In genomic region chr15:81323944-81324881, GRCh38 we compare ENCODE assay signal across 8 cellular contexts. TPM values are rescaled to one million over a fixed set of nuclear protein-coding genes. Genes with fewer than 3 reads are reported as not detected.
DNase-seq lines count a peak whose midpoint lies in the region; ATAC-seq and TF ChIP-seq lines count a peak whose summit lies in the region.

STARD5 (minus strand) TSS chr15:81324141; CDS start chr15:81324099, 42 bp downstream.

- H3K4me3 ChIP-seq in fibroblast of pulmonary artery (replicated peaks; ENCODE audit: low read depth, low read length): peak within 1 kb of the TSS; percentile 82

- TF ChIP-seq CTCF in fibroblast of pulmonary artery (IDR thresholded peaks at IDR 0.05; ENCODE audit: low read length, missing control alignments): no peak

- H3K4me1 Mint-ChIP-seq in activated T-helper 2 cell treated with anti-CD3 and anti-CD28 coated beads, Interferon-gamma antibody, Interleukin-2, Interleukin-4, amounts not matched to agents 10 μg/mL and 5 μg/mL and 100 μg/mL, durations not matched to agents 14 hours and 24 hours and 36 hours (ENCODE audit: low read depth): peaks cover 20% of the 10 kb centered on the region
- peaks cover 26% of the 10 kb centered on the region in 2 donors for H3K4me1 Mint-ChIP-seq in natural killer cell treated with Interleukin-12 subunit alpha and Interleukin-12 subunit beta and Interleukin-15 and Interleukin-18, amount 100 ng/mL, for 72 hours (ENCODE audit: low read depth in 2 of 2)

- H3K27ac Mint-ChIP-seq in activated T-helper 2 cell treated with anti-CD3 and anti-CD28 coated beads, Interferon-gamma antibody, Interleukin-2, Interleukin-4, amounts not matched to agents 10 μg/mL and 5 μg/mL and 100 μg/mL, durations not matched to agents 14 hours and 24 hours and 36 hours: peak within 1 kb of the TSS; percentile 75
- peak within 1 kb of the TSS; percentile 87 to 89 for H3K27ac Mint-ChIP-seq in natural killer cell treated with Interleukin-12 subunit alpha and Interleukin-12 subunit beta and Interleukin-15 and Interleukin-18, amount 100 ng/mL, for 72 hours

- DNase-seq in Daoy (ENCODE audit: low read depth): peak; percentile 98
- DNase-seq in GOT3 (lab: John Stamatoyannopoulos, UW): peak; percentile 91
- DNase-seq in LHCN-M2 (ENCODE audit: low read depth): peak; percentile 96
- DNase-seq in RPMI8226: peak; percentile 99
- DNase-seq in activated T-helper 2 cell treated with anti-CD3 and anti-CD28 coated beads, Interferon-gamma antibody, Interleukin-2, Interleukin-4, amounts not matched to agents 10 μg/mL and 5 μg/mL and 100 μg/mL, durations not matched to agents 14 hours and 24 hours and 36 hours (ENCODE audit: low spot score): peak; percentile 95
- peak; percentile 97 for DNase-seq in fibroblast of pulmonary artery (ENCODE audit: low read depth)
- DNase-seq in natural killer cell treated with Interleukin-12 subunit alpha and Interleukin-12 subunit beta and Interleukin-15 and Interleukin-18, amount 100 ng/mL, for 72 hours (ENCODE audit: low spot score): peak; percentile 99
- peak; percentile 97 for DNase-seq in stimulated activated naive CD4-positive, alpha-beta T cell treated with Interleukin-2 at 50 U/mL for 16 hours (lab: John Stamatoyannopoulos, UW)

- H3K27me3 Mint-ChIP-seq in activated T-helper 2 cell treated with anti-CD3 and anti-CD28 coated beads, Interferon-gamma antibody, Interleukin-2, Interleukin-4, amounts not matched to agents 10 μg/mL and 5 μg/mL and 100 μg/mL, durations not matched to agents 14 hours and 24 hours and 36 hours (ENCODE audit: low read depth): no peaks in the 10 kb centered on the region
- H3K27me3 Mint-ChIP-seq in natural killer cell treated with Interleukin-12 subunit alpha and Interleukin-12 subunit beta and Interleukin-15 and Interleukin-18, amount 100 ng/mL, for 72 hours: no peaks in the 10 kb centered on the region

- ATAC-seq in natural killer cell treated with Interleukin-12 subunit alpha and Interleukin-12 subunit beta and Interleukin-15 and Interleukin-18, amount 100 ng/mL, for 72 hours: peak; percentile 100

- intact Hi-C loops in activated T-helper 2 cell treated with anti-CD3 and anti-CD28 coated beads, Interferon-gamma antibody, Interleukin-2, Interleukin-4, amounts not matched to agents 10 μg/mL and 5 μg/mL and 100 μg/mL, durations not matched to agents 14 hours and 24 hours and 36 hours (cut with micrococcal nuclease): loop anchor here (1.0 to 5.0 kb wide), 3 partner anchors 20 to 47 kb away; no protein-coding TSS in a partner anchor

- H3K36me3 Mint-ChIP-seq in activated T-helper 2 cell treated with anti-CD3 and anti-CD28 coated beads, Interferon-gamma antibody, Interleukin-2, Interleukin-4, amounts not matched to agents 10 μg/mL and 5 μg/mL and 100 μg/mL, durations not matched to agents 14 hours and 24 hours and 36 hours (ENCODE audit: low read depth): peaks cover 9% of the 10 kb centered on the region
- no peaks in the 10 kb centered on the region for H3K36me3 Mint-ChIP-seq in natural killer cell treated with Interleukin-12 subunit alpha and Interleukin-12 subunit beta and Interleukin-15 and Interleukin-18, amount 100 ng/mL, for 72 hours

- no peaks in the 10 kb centered on the region for H3K9me3 Mint-ChIP-seq in activated T-helper 2 cell treated with anti-CD3 and anti-CD28 coated beads, Interferon-gamma antibody, Interleukin-2, Interleukin-4, amounts not matched to agents 10 μg/mL and 5 μg/mL and 100 μg/mL, durations not matched to agents 14 hours and 24 hours and 36 hours
- no peaks in the 10 kb centered on the region for H3K9me3 Mint-ChIP-seq in natural killer cell treated with Interleukin-12 subunit alpha and Interleukin-12 subunit beta and Interleukin-15 and Interleukin-18, amount 100 ng/mL, for 72 hours

- peak within 1 kb of the TSS; percentile 95 for H3K4me3 Mint-ChIP-seq in activated T-helper 2 cell treated with anti-CD3 and anti-CD28 coated beads, Interferon-gamma antibody, Interleukin-2, Interleukin-4, amounts not matched to agents 10 μg/mL and 5 μg/mL and 100 μg/mL, durations not matched to agents 14 hours and 24 hours and 36 hours (ENCODE audit: low read depth)
- peak within 1 kb of the TSS; percentile 100 for H3K4me3 Mint-ChIP-seq in natural killer cell treated with Interleukin-12 subunit alpha and Interleukin-12 subunit beta and Interleukin-15 and Interleukin-18, amount 100 ng/mL, for 72 hours

RNA-seq across cellular contexts. Expression of gene STARD5, which starts in this region (rescaled TPM):
- total RNA-seq in Daoy (2014; rRNA removed; shearing (Covaris generic)): 1.7 TPM in 1 of 2 replicates, not detected in the other
- total RNA-seq in LHCN-M2 (2014; rRNA removed): 4.3 and 4.6 TPM in 2 replicates
- 5.2 TPM for polyA plus RNA-seq in LHCN-M2 (2012)
- total RNA-seq in activated T-helper 2 cell treated with anti-CD3 and anti-CD28 coated beads, Interferon-gamma antibody, Interleukin-2, Interleukin-4, amounts not matched to agents 10 μg/mL and 5 μg/mL and 100 μg/mL, durations not matched to agents 14 hours and 24 hours and 36 hours: 3.3 and 4.5 TPM in 2 replicates
- 1 to 10 TPM; 6.2 to 7.8 TPM for total RNA-seq in natural killer cell treated with Interleukin-12 subunit alpha and Interleukin-12 subunit beta and Interleukin-15 and Interleukin-18, amount 100 ng/mL, for 72 hours

Comparison
In these comparisons a context has a peak if more than half of its experiments do, and no peak if none do; other contexts are left out.
1. Peak in every context shown above with its lines: DNase-seq, ATAC-seq and H3K4me3 ChIP-seq.